ENCODE assay signal across 25 cellular contexts in the genomic region with DNA sequence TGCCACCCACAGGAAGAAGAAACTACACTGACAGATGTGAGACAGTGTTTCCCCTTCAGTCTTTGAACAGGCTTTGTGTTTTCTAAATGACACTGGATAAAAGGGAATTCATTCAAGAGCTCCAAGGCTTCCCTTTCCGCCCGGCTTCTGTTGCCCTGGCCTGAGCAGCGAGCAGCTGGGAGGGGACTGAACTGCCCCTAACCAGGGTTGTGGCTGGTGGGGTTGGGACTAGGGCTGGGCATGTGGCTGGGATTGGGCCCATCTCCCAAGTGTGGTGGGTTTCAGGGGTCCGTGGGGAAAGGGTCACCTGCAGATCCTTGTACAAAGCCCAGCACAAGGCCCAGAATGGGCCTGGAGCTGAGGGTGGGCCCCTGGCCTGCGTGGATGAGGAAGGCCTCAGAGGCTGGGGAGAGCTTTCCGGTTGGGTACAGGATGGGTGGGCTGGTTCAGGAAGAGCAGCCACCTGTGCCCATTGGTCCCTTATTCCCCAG. TPM values are rescaled to one million over a fixed set of nuclear protein-coding genes. Genes with fewer than 3 reads are reported as not detected.
A peak's percentile ranks its signal among the peaks of the same experiment; 100 is the strongest.
DNase-seq lines count a peak whose midpoint lies in the region; ATAC-seq and TF ChIP-seq lines count a peak whose summit lies in the region.
"Had no signal": no experiment of that assay in that cellular context is flagged by ENCODE, and none has a peak within 500 bp of the region (broad histone marks: within the 10 kb centered on the region; RNA-seq: fewer than 3 reads in every experiment).

No MANE protein-coding gene starts in this region.

- WGBS in heart right ventricle, 2 donors, result 94 to 98% methylated on average over 6 of the region's 6 CpGs
- WGBS in neuronal stem cell (ENCODE audit: extremely low coverage in 2 of 2, insufficient read length in 2 of 2, insufficient replicate concordance in 1 of 2), 2 donors, result no CpG with 5 or more reads among the region's 6 CpGs

- no peak overlapping the region for H2BK120ac ChIP-seq in neuronal stem cell (ENCODE audit: low read depth, low read length)

- H3K4ac ChIP-seq in neuronal stem cell (ENCODE audit: low read length), result no peak overlapping the region

- peak; percentile 53 for DNase-seq in cardiac septum (ENCODE audit: low spot score)
- no peak for DNase-seq in heart right ventricle
- DNase-seq in caudate nucleus (lab: John Stamatoyannopoulos, UW), result peak in 2 of 61 donors; percentile 13 to 22
- no peak for DNase-seq in neuronal stem cell (ENCODE audit: low spot score)
- DNase-seq in HK-2 (ENCODE audit: unreplicated experiment), result no peak
- DNase-seq in DMS79 (lab: John Stamatoyannopoulos, UW), result no peak
- DNase-seq: activated CD4-positive, alpha-beta T cell treated with anti-CD3 and anti-CD28 coated beads, Interleukin-2, amount 50 U/mL, for 1 hour; activated CD8-positive, alpha-beta memory T cell treated with anti-CD3 and anti-CD28 coated beads, Interleukin-2, amount 50 U/mL, for 48 hours; CD4-positive, alpha-beta T cell; glutamatergic neuron; Karpas-422; NCI-H1930; NCI-H2227 treated with DMSO at 0.1 percent for 48 hours; NCI-H774; SHP77; stimulated activated CD4-positive, alpha-beta T cell treated with anti-CD3 and anti-CD28 coated beads, Interleukin-12 subunit alpha, Interleukin-12 subunit beta, amount 100 ng/mL, for 4 hours; stimulated activated CD8-positive, alpha-beta memory T cell treated with anti-CD3 and anti-CD28 coated beads, Interleukin-4, amount 100 ng/mL, for 48 hours had no signal

- H3K23ac ChIP-seq in neuronal stem cell (ENCODE audit: low read depth, low read length, poor library complexity), result no peak overlapping the region

- intact Hi-C loops in cardiac septum (cut with DNase I) (loop anchor here (10.0 kb wide), 1 partner anchor 474 kb away; no protein-coding TSS in a partner anchor), heart right ventricle (cut with DNase I) (loop anchor here in 5 of 10 donors (2.0 to 10.0 kb wide), 6 partner anchors 142 to 654 kb away; no protein-coding TSS in a partner anchor)

- no peak overlapping the region for H2AK5ac ChIP-seq in neuronal stem cell (ENCODE audit: low read depth, low read length)

- H3K4me1 ChIP-seq in heart right ventricle (peaks cover 0 to 47% (median 24%) of the 10 kb centered on the region in 9 donors), neuronal stem cell (ENCODE audit: control insufficient read depth in 2 of 2, insufficient read depth in 1 of 2, low read depth in 1 of 2, low read length in 2 of 2) (peaks cover 18 to 22% of the 10 kb centered on the region in 2 donors)

- H4K91ac ChIP-seq in neuronal stem cell (ENCODE audit: low read depth, low read length, poor library complexity), result no peak overlapping the region

- H3K4me2 ChIP-seq in neuronal stem cell (ENCODE audit: insufficient read depth, low read length, poor library complexity, severe bottlenecking), result no peak overlapping the region
- H3K4me2 ChIP-seq: GM23338 had no signal

- no peak overlapping the region for H2BK15ac ChIP-seq in neuronal stem cell (ENCODE audit: low read length)

- no peak overlapping the region for H4K8ac ChIP-seq in neuronal stem cell (ENCODE audit: low read depth, low read length)

- H3K18ac ChIP-seq in neuronal stem cell (ENCODE audit: low read length), result no peak overlapping the region

- H3K4me3 ChIP-seq in heart right ventricle (no peak overlapping the region), neuronal stem cell (ENCODE audit: low read length in 2 of 2) (no peak overlapping the region)
- H3K4me3 ChIP-seq: coronary artery, GM23338, suprapubic skin had no signal

- no peaks in the 10 kb centered on the region for H3K79me1 ChIP-seq in neuronal stem cell (ENCODE audit: low read depth, low read length)

- H3K9ac ChIP-seq in neuronal stem cell (ENCODE audit: low read depth, low read length, poor library complexity), result peak overlapping the region; percentile 26

- H2BK5ac ChIP-seq in neuronal stem cell (ENCODE audit: low read length), result peak overlapping the region; percentile 4

- H3K36me3 ChIP-seq in heart right ventricle (peaks cover 0 to 38% (median 0%) of the 10 kb centered on the region in 9 donors), neuronal stem cell (replicated peaks in 1 of 2; ENCODE audit: control insufficient read depth in 2 of 2, insufficient read depth in 2 of 2, low read length in 2 of 2) (peaks cover 10 to 18% of the 10 kb centered on the region in 2 donors)

- no peaks in the 10 kb centered on the region for H3K9me3 ChIP-seq in heart right ventricle
- H3K9me3 ChIP-seq in neuronal stem cell (replicated peaks in 1 of 2; ENCODE audit: control insufficient read depth in 2 of 2, insufficient read depth in 1 of 2, low read depth in 1 of 2, low read length in 2 of 2), result no peaks in the 10 kb centered on the region
- H3K9me3 ChIP-seq: suprapubic skin had no signal

- H3K27me3 ChIP-seq in heart right ventricle (no peaks in the 10 kb centered on the region), neuronal stem cell (ENCODE audit: control insufficient read depth in 3 of 3, insufficient read depth in 3 of 3, low read depth in 1 of 3, low read length in 3 of 3) (peaks cover 0 to 18% (median 6%) of the 10 kb centered on the region in 3 experiments)
- H3K27me3 ChIP-seq: suprapubic skin had no signal

- ATAC-seq in heart right ventricle (no peak), HG02885 (IDR thresholded peaks at IDR 0.05; ENCODE audit: poor library complexity, unreplicated experiment) (no peak), HG02763 (IDR thresholded peaks at IDR 0.05; ENCODE audit: unreplicated experiment) (no peak)
- ATAC-seq: activated naive CD4-positive, alpha-beta T cell treated with anti-CD3 and anti-CD28 coated beads, Interleukin-2, amount 50 U/mL, for 72 hours; left lobe of liver had no signal

- H2AFZ ChIP-seq in neuronal stem cell (ENCODE audit: low read length), result peak overlapping the region; percentile 26
- H2AFZ ChIP-seq: GM23338 had no signal

- no peak overlapping the region for H3K14ac ChIP-seq in neuronal stem cell (ENCODE audit: low read length)

- TF ChIP-seq CTCF in heart right ventricle (IDR thresholded peaks at IDR 0.05), result no peak

- H2BK12ac ChIP-seq in neuronal stem cell (ENCODE audit: low read length), result no peak overlapping the region

- H3K27ac ChIP-seq in heart right ventricle (no peak overlapping the region), caudate nucleus (ENCODE audit: low read depth, low read length) (peak overlapping the region; percentile 20), neuronal stem cell (replicated peaks; ENCODE audit: low read length) (no peak overlapping the region)
- H3K27ac ChIP-seq: coronary artery, suprapubic skin had no signal

RNA-seq across cellular contexts. Expression of a gene that starts 10.4 kb away (rescaled TPM):
- total RNA-seq in cardiac septum (2.6 TPM), heart right ventricle (1 to 10 TPM; 1.2 to 3.7 (median 2.1) TPM)
- polyA plus RNA-seq in heart right ventricle, result 1 to 10 TPM; 4.8 to 6.4 TPM
- polyA plus RNA-seq in neuronal stem cell (2013, experiment 1 of 2), result 2.0 TPM
- polyA plus RNA-seq in neuronal stem cell (2013, experiment 2 of 2), result 1.7 TPM
- polyA plus RNA-seq: neural cell had no signal

RNA-seq across cellular contexts. Expression of a gene that starts 28.4 kb away (rescaled TPM):
- total RNA-seq in cardiac septum (10.1 TPM), heart right ventricle (10 to 100 TPM in 6 of 10 donors, 1 to 10 TPM in 4; 6.3 to 17.7 (median 10.1) TPM)
- 10 to 100 TPM; 13.0 to 20.0 TPM for polyA plus RNA-seq in heart right ventricle
- polyA plus RNA-seq in neuronal stem cell (2013, experiment 1 of 2), result 41.7 TPM
- 41.2 TPM for polyA plus RNA-seq in neuronal stem cell (2013, experiment 2 of 2)

RNA-seq across cellular contexts. Expression of a gene that starts 38.0 kb away (rescaled TPM):
- total RNA-seq in cardiac septum, result 0.22 TPM
- total RNA-seq in heart right ventricle, result under 1 TPM in 6 of 10 donors, not detected in 4; 0.09 to 0.42 (median 0.30) TPM
- polyA plus RNA-seq in heart right ventricle, result under 1 TPM; 0.13 to 0.66 TPM
- 2.5 TPM for polyA plus RNA-seq in neuronal stem cell (2013, experiment 1 of 2)
- polyA plus RNA-seq in neuronal stem cell (2013, experiment 2 of 2), result 2.5 TPM
